Comparison of ENCODE assay signal across 9 cellular contexts in the genomic region with DNA sequence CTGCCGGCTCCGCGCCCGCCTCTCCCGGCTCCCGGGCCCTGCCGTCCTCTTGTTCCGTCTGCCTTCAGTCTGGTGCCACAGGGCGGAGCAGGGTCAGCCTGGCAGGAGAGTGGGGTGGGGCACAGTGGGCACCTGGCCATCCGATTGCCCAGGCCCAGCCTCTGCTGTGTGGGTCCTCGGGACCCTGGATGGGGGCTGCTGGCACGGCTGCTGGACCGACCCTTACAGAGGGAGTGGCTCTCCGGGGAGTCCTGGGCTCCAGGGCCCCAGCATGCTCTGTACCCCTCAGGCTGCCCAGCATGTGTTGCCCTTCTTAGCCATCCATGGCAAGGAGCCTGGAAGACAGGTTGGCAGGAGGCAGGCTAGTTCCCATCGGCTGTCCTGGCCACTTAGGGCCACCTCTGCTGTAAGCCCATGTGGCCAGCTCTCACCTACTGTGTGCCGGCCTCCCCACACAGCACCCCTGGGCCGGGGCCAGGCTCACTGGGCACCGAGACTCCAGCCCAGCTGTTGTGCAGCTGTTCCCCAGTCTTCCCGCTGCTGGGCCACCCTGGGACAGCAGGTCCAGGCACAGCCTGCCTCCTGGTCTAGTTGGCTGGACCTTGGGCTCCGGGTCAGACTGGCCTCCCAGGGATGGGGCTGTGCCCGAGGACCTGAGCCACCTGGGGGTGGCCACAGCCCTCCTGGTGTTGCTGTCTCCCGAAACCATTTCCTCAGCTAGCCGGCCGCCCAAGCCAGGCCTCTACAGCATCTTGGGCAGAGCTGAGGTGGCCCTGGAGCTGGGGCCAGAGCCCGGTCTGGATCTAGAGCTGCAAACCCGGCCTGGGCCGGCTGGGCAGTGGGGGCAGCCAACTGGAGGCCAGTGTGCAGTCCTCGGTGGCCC. TPM values are rescaled to one million over a fixed set of nuclear protein-coding genes. Genes with fewer than 3 reads are reported as not detected.
DNase-seq lines count a peak whose midpoint lies in the region; ATAC-seq and TF ChIP-seq lines count a peak whose summit lies in the region.
"Had no signal": no experiment of that assay in that cellular context is flagged by ENCODE, and none has a peak within 500 bp of the region (broad histone marks: within the 10 kb centered on the region; RNA-seq: fewer than 3 reads in every experiment).

No MANE protein-coding gene starts in this region.

- H3K79me1 ChIP-seq in mesenchymal stem cell (replicated peaks; ENCODE audit: low read length, poor library complexity, severe bottlenecking), result peaks cover 37% of the 10 kb centered on the region

- H3K4me3 ChIP-seq in MG63 (peak overlapping the region; percentile 27), duodenal mucosa (ENCODE audit: low read depth in 1 of 2, low read length in 2 of 2) (peak overlapping the region; percentile 28 to 49), mesenchymal stem cell (ENCODE audit: insufficient read depth in 1 of 2, low read depth in 1 of 2, low read length in 2 of 2) (peak overlapping the region in 1 of 2 experiments; percentile 42), thoracic aorta (peak overlapping the region; percentile 67)

- H2BK12ac ChIP-seq in mesenchymal stem cell (ENCODE audit: low read length in 2 of 2), result peak overlapping the region; percentile 97 to 99

- H2BK120ac ChIP-seq in mesenchymal stem cell (ENCODE audit: low read depth, low read length), result peak overlapping the region; percentile 80

- peak overlapping the region; percentile 50 for H3K4me2 ChIP-seq in mesenchymal stem cell (ENCODE audit: low read length, poor library complexity, severe bottlenecking)

- peak overlapping the region; percentile 41 for H2AK5ac ChIP-seq in mesenchymal stem cell (ENCODE audit: low read length, severe bottlenecking)

- H3K27me3 ChIP-seq in MG63 (no peaks in the 10 kb centered on the region), duodenal mucosa (ENCODE audit: control insufficient read depth in 1 of 2, insufficient read depth in 2 of 2, low read length in 2 of 2) (no peaks in the 10 kb centered on the region), mesenchymal stem cell (ENCODE audit: control insufficient read depth in 1 of 2, insufficient read depth in 1 of 2, low read length in 2 of 2) (no peaks in the 10 kb centered on the region), thoracic aorta (replicated peaks; ENCODE audit: insufficient read depth) (no peaks in the 10 kb centered on the region)

- no peaks in the 10 kb centered on the region for H3K9me3 ChIP-seq in MG63
- H3K9me3 ChIP-seq in duodenal mucosa (ENCODE audit: control insufficient read depth in 1 of 2, low read length in 2 of 2), result no peaks in the 10 kb centered on the region
- H3K9me3 ChIP-seq in mesenchymal stem cell (ENCODE audit: control insufficient read depth, low read length), result no peaks in the 10 kb centered on the region
- no peaks in the 10 kb centered on the region for H3K9me3 ChIP-seq in thoracic aorta

- H3K14ac ChIP-seq in mesenchymal stem cell (ENCODE audit: low read length in 2 of 2), result peak overlapping the region in 1 of 2 experiments; percentile 96

- H3K9ac ChIP-seq in duodenal mucosa (ENCODE audit: low read depth in 1 of 2, low read length in 2 of 2) (peak overlapping the region in 1 of 2 donors; percentile 48), mesenchymal stem cell (ENCODE audit: low read length) (peak overlapping the region; percentile 66)

- no peak for ATAC-seq in thoracic aorta (ENCODE audit: insufficient number of reproducible peaks, low FRiP score, low read depth)

- peak overlapping the region; percentile 94 for H2BK15ac ChIP-seq in mesenchymal stem cell (ENCODE audit: low read depth, poor library complexity, severe bottlenecking)

- peak overlapping the region; percentile 46 to 48 for H3K23ac ChIP-seq in mesenchymal stem cell (ENCODE audit: low read length in 2 of 2)

- H4K91ac ChIP-seq in mesenchymal stem cell (ENCODE audit: low read length), result peak overlapping the region; percentile 95

- TF ChIP-seq CTCF in thoracic aorta (IDR thresholded peaks at IDR 0.05), result no peak

- peaks cover 25 to 35% of the 10 kb centered on the region in 2 donors for H3K4me1 ChIP-seq in duodenal mucosa (ENCODE audit: control insufficient read depth in 1 of 2, insufficient read depth in 2 of 2, low read length in 2 of 2)
- peaks cover 68% of the 10 kb centered on the region for H3K4me1 ChIP-seq in mesenchymal stem cell (ENCODE audit: control insufficient read depth, insufficient read depth, low read depth, low read length)
- H3K4me1 ChIP-seq in thoracic aorta (ENCODE audit: control insufficient read depth in 1 of 2, low read depth in 2 of 2), result peaks cover 60 to 76% of the 10 kb centered on the region in 2 donors

- H3K4ac ChIP-seq in mesenchymal stem cell (ENCODE audit: low read depth in 1 of 2, low read length in 2 of 2), result peak overlapping the region; percentile 86 to 99

- no peak overlapping the region for H2AFZ ChIP-seq in mesenchymal stem cell (ENCODE audit: low read depth, low read length)

- DNase-seq in MG63, result peak; percentile 91
- DNase-seq in mesenchymal stem cell, result peak; percentile 50
- no peak for DNase-seq in thoracic aorta (ENCODE audit: low spot score)
- DNase-seq in SK-N-DZ (ENCODE audit: low spot score), result no peak
- DNase-seq in NCI-H2196 (lab: John Stamatoyannopoulos, UW; ENCODE audit: unreplicated experiment), result no peak
- no peak for DNase-seq in cerebellar nuclear complex (lab: John Stamatoyannopoulos, UW)
- DNase-seq in 8988T, result no peak
- DNase-seq: activated naive CD8-positive, alpha-beta T cell treated with anti-CD3 and anti-CD28 coated beads, Interleukin-2, amount 10 ng/mL, durations not matched to agents 7 days and 5 days had no signal

- H3K27ac ChIP-seq in duodenal mucosa (ENCODE audit: low read depth, low read length) (peak overlapping the region; percentile 58), mesenchymal stem cell (ENCODE audit: low read length, poor library complexity, severe bottlenecking) (peak overlapping the region; percentile 76), thoracic aorta (peak overlapping the region; percentile 99 to 100)

- H3K36me3 ChIP-seq in MG63 (peaks cover 2% of the 10 kb centered on the region; the same call in 1 of the 2 replicates), duodenal mucosa (ENCODE audit: control insufficient read depth in 1 of 2, insufficient read depth in 2 of 2, low read length in 2 of 2) (no peaks in the 10 kb centered on the region), mesenchymal stem cell (ENCODE audit: control insufficient read depth in 1 of 2, insufficient read depth in 2 of 2, low read depth in 1 of 2, low read length in 2 of 2) (peaks cover 0 to 27% of the 10 kb centered on the region in 2 experiments), thoracic aorta (no peaks in the 10 kb centered on the region)

- WGBS in mesenchymal stem cell, result 57% methylated on average over 28 of the region's 28 CpGs

- H4K8ac ChIP-seq in mesenchymal stem cell (ENCODE audit: low read length), result peak overlapping the region; percentile 82

- H3K18ac ChIP-seq in mesenchymal stem cell (ENCODE audit: low read depth in 1 of 2, low read length in 2 of 2), result peak overlapping the region; percentile 85 to 98

- peak overlapping the region; percentile 61 for H2BK5ac ChIP-seq in mesenchymal stem cell (ENCODE audit: low read depth, low read length, poor library complexity, severe bottlenecking)

RNA-seq across cellular contexts. Expression of a gene that starts 24.9 kb away (rescaled TPM):
- 3.6 and 10.4 TPM in 2 replicates for total RNA-seq in MG63 (2014; rRNA removed; shearing (Covaris generic); ENCODE audit: low replicate concordance)
- polyA plus RNA-seq in mesenchymal stem cell (2013, experiment 1 of 2), result 8.3 TPM
- 8.6 TPM for polyA plus RNA-seq in mesenchymal stem cell (2013, experiment 2 of 2)
- 10 to 100 TPM; 41.2 to 69.6 TPM for total RNA-seq in thoracic aorta
- 6.6 and 15.1 TPM in 2 replicates for polyA plus RNA-seq in SK-N-DZ (2014; cell fraction: cytosol; rRNA removed)
- 33.7 and 55.3 TPM in 2 replicates for polyA plus RNA-seq in SK-N-DZ (2014; cell fraction: nucleus; rRNA removed)

Comparison
In these comparisons a context has a peak if more than half of its experiments do, and no peak if none do; other contexts are left out.
1. DNase-seq: peak in MG63 (single experiment) and mesenchymal stem cell (single experiment); none in thoracic aorta (single experiment), SK-N-DZ (single experiment), NCI-H2196 (single experiment), cerebellar nuclear complex (0 of 2) and 8988T (single experiment).
2. Peak in every context shown above with its lines, with median percentiles within 50 percentile points of each other: H3K27ac ChIP-seq.